In genomic region chr9:136609838-136610311, GRCh38 we compare ENCODE assay signal across 24 cellular contexts. TPM values are rescaled to one million over a fixed set of nuclear protein-coding genes. Genes with fewer than 3 reads are reported as not detected.
DNase-seq lines count a peak whose midpoint lies in the region; ATAC-seq, FAIRE-seq and TF ChIP-seq lines count a peak whose summit lies in the region.
"Had no signal": no experiment of that assay in that cellular context is flagged by ENCODE, and none has a peak within 500 bp of the region (broad histone marks: within the 10 kb centered on the region; RNA-seq: fewer than 3 reads in every experiment).

No MANE protein-coding gene starts in this region.

- peak overlapping the region; percentile 26; the same call in 1 of the 2 replicates for H3K27ac ChIP-seq in BLaER1
- no peak overlapping the region for H3K27ac ChIP-seq in GM12878 (ENCODE audit: control insufficient read depth, insufficient read depth)
- H3K27ac ChIP-seq: esophagus muscularis mucosa, gastrocnemius medialis, lower lobe of right lung, neutrophil had no signal

- CTCF ChIA-PET in GM12878 (lab: Yijun Ruan, JAX), result interaction anchor here (1.1 kb wide), 1 partner anchor 121 kb away, joined by 4 read pairs; no protein-coding TSS in a partner anchor
- CTCF ChIA-PET in activated CD8-positive, alpha-beta T cell treated with anti-CD3 and anti-CD28 coated beads, Interleukin-2, amount 10 ng/mL, durations not matched to agents 7 days and 5 days (lab: Charles Lee), result no interaction called here

- no peak for FAIRE-seq in GM12878 (lab: Jason Lieb, UNC)
- FAIRE-seq: islet of Langerhans, urothelium cell line had no signal

- H3K9me3 Mint-ChIP-seq in activated CD8-positive, alpha-beta T cell treated with anti-CD3 and anti-CD28 coated beads, Interleukin-2, amount 10 ng/mL, durations not matched to agents 7 days and 5 days (ENCODE audit: insufficient read depth), result no peaks in the 10 kb centered on the region
- H3K9me3 Mint-ChIP-seq: CD4-positive, CD25-positive, alpha-beta regulatory T cell; effector memory CD8-positive, alpha-beta T cell had no signal

- H3K4me1 Mint-ChIP-seq in activated CD8-positive, alpha-beta T cell treated with anti-CD3 and anti-CD28 coated beads, Interleukin-2, amount 10 ng/mL, durations not matched to agents 7 days and 5 days (ENCODE audit: low read depth), result no peaks in the 10 kb centered on the region
- H3K4me1 Mint-ChIP-seq: CD4-positive, CD25-positive, alpha-beta regulatory T cell; IgD-negative memory B cell had no signal

- H3K4me2 ChIP-seq in BLaER1, result peak overlapping the region; percentile 74
- H3K4me2 ChIP-seq in GM12878 (ENCODE audit: control insufficient read depth, insufficient read depth), result no peak overlapping the region

- RAD21 ChIA-PET in GM12878 (lab: Charles Lee; ENCODE audit: unreplicated experiment), result interaction anchor here (1.2 kb wide), 1 partner anchor 126 kb away, joined by 3 read pairs; no protein-coding TSS in a partner anchor

- no peak overlapping the region for H3K27ac Mint-ChIP-seq in activated CD8-positive, alpha-beta T cell treated with anti-CD3 and anti-CD28 coated beads, Interleukin-2, amount 10 ng/mL, durations not matched to agents 7 days and 5 days
- H3K27ac Mint-ChIP-seq: CD4-positive, CD25-positive, alpha-beta regulatory T cell; effector memory CD8-positive, alpha-beta T cell; IgD-negative memory B cell had no signal

- BruUV-seq in GM12878 (replicated peaks; lab: Mats Ljungman, UMichigan), result no TSS peak

- H3K4me1 ChIP-seq in BLaER1 (peaks cover 63% of the 10 kb centered on the region), GM12878 (ENCODE audit: control insufficient read depth, insufficient read depth, low read length) (no peaks in the 10 kb centered on the region)
- H3K4me1 ChIP-seq: gastrocnemius medialis had no signal

- TF ChIP-seq POLR2A in GM12878 (IDR thresholded peaks at IDR 0.05; ENCODE audit: low read depth, low read length), result no peak

- ATAC-seq in GM12878 (0 out of 3 replicates have a peak, but pooled peaks have one; percentile 23), HG02981 (IDR thresholded peaks at IDR 0.05; ENCODE audit: unreplicated experiment) (no peak)
- ATAC-seq in activated CD8-positive, alpha-beta T cell treated with anti-CD3 and anti-CD28 coated beads, Interleukin-2, amount 10 ng/mL, durations not matched to agents 7 days and 5 days, result no peak
- ATAC-seq: activated CD4-positive, CD25-positive, alpha-beta regulatory T cell treated with anti-CD3 and anti-CD28 coated beads, Interleukin-2, amount 50 U/mL, for 24 hours; effector memory CD8-positive, alpha-beta T cell; gastrocnemius medialis; lower lobe of right lung had no signal

- intact Hi-C loops in GM12878 (cut with micrococcal nuclease; ENCODE audit: unreplicated experiment), result no loop called here

- H3K27me3 ChIP-seq in BLaER1, result no peaks in the 10 kb centered on the region
- H3K27me3 ChIP-seq in GM12878 (replicated peaks in 1 of 2; ENCODE audit: control insufficient read depth in 2 of 2, insufficient read depth in 2 of 2, low read length in 1 of 2), result no peaks in the 10 kb centered on the region; a peak in 1 of 4 replicates
- H3K27me3 ChIP-seq: neutrophil had no signal

- H2AFZ ChIP-seq in GM12878 (ENCODE audit: control insufficient read depth, low read depth, low read length), result no peak overlapping the region

- no peaks in the 10 kb centered on the region for H3K9me3 ChIP-seq in BLaER1
- H3K9me3 ChIP-seq in GM12878 (replicated peaks; ENCODE audit: control insufficient read depth, insufficient read depth, low read length), result no peaks in the 10 kb centered on the region
- H3K9me3 ChIP-seq: esophagus muscularis mucosa, gastrocnemius medialis, lower lobe of right lung, neutrophil had no signal

- H3K9ac ChIP-seq in BLaER1, result 0 out of 2 replicates have a peak overlapping the region, but pooled peaks have one; percentile 41
- H3K9ac ChIP-seq in GM12878 (ENCODE audit: control insufficient read depth, insufficient read depth, low read length), result no peak overlapping the region

- POLR2A ChIA-PET in GM12878 (lab: Charles Lee), result no interaction called here
- POLR2A ChIA-PET in activated CD8-positive, alpha-beta T cell treated with anti-CD3 and anti-CD28 coated beads, Interleukin-2, amount 10 ng/mL, durations not matched to agents 7 days and 5 days (lab: Charles Lee), result no interaction called here

- H3K4me3 Mint-ChIP-seq in activated CD8-positive, alpha-beta T cell treated with anti-CD3 and anti-CD28 coated beads, Interleukin-2, amount 10 ng/mL, durations not matched to agents 7 days and 5 days, result no peak overlapping the region
- H3K4me3 Mint-ChIP-seq: CD4-positive, CD25-positive, alpha-beta regulatory T cell; effector memory CD8-positive, alpha-beta T cell; IgD-negative memory B cell had no signal

- TF ChIP-seq EP300 in GM12878 (IDR thresholded peaks at IDR 0.05; ENCODE audit: borderline replicate concordance in 1 of 2, control insufficient read depth in 1 of 2, low read depth in 2 of 2, low read length in 2 of 2), result no peak

- peaks cover 2% of the 10 kb centered on the region for H3K27me3 Mint-ChIP-seq in activated CD8-positive, alpha-beta T cell treated with anti-CD3 and anti-CD28 coated beads, Interleukin-2, amount 10 ng/mL, durations not matched to agents 7 days and 5 days (ENCODE audit: low read depth)

- peak; percentile 80 for DNase-seq in DMS79 treated with DMSO at 0.1 percent for 48 hours (lab: John Stamatoyannopoulos, UW)
- DNase-seq in NCI-H2171 (lab: John Stamatoyannopoulos, UW), result peak; percentile 62
- DNase-seq in GM12878 (ENCODE audit: low read depth, low spot score), result no peak
- no peak for DNase-seq in GM20000 (ENCODE audit: low spot score)
- DNase-seq in activated CD8-positive, alpha-beta T cell treated with anti-CD3 and anti-CD28 coated beads, Interleukin-2, amount 10 ng/mL, durations not matched to agents 7 days and 5 days, result no peak
- DNase-seq: activated gamma-delta T cell treated with Interleukin-2 at 50 U/mL for 16 hours; activated T-cell treated with anti-CD3 and anti-CD28 coated beads, Interleukin-2, amount 50 U/mL, for 1 hour; CD4-positive, CD25-positive, alpha-beta regulatory T cell; effector memory CD8-positive, alpha-beta T cell; gastrocnemius medialis; GOT3; hypothalamus; lower lobe of right lung; MM.1S; NCI-H2029; Right ventricle myocardium superior had no signal

- H4K20me1 ChIP-seq in BLaER1 (no peaks in the 10 kb centered on the region), GM12878 (ENCODE audit: control insufficient read depth, insufficient read depth) (no peaks in the 10 kb centered on the region)

- H3K36me3 ChIP-seq in BLaER1 (no peaks in the 10 kb centered on the region), GM12878 (ENCODE audit: control insufficient read depth in 2 of 2, insufficient read depth in 2 of 2, low read length in 1 of 2) (no peaks in the 10 kb centered on the region)
- H3K36me3 ChIP-seq: esophagus muscularis mucosa, gastrocnemius medialis, lower lobe of right lung, neutrophil had no signal

- 51% methylated on average over 16 of the region's 17 CpGs for WGBS in GM12878 (ENCODE audit: insufficient coverage, insufficient replicate concordance, low lambda C conversion rate, missing lambda C conversion rate)

- in situ Hi-C loops in GM12878 (cut with MboI), result no loop called here

- TF ChIP-seq RAD21 in GM12878 (IDR thresholded peaks at IDR 0.05; ENCODE audit: insufficient read depth, low read depth, low read length), result no peak

- H3K4me3 ChIP-seq in BLaER1 (no peak overlapping the region), GM12878 (no peak overlapping the region)
- H3K4me3 ChIP-seq: esophagus muscularis mucosa, gastrocnemius medialis, lower lobe of right lung had no signal

- H3K79me2 ChIP-seq in GM12878 (ENCODE audit: control insufficient read depth, insufficient read depth, low read length), result no peaks in the 10 kb centered on the region

- TF ChIP-seq CTCF in GM12878 (IDR thresholded peaks at IDR 0.05 in 2 of 3, conservative IDR thresholded peaks at IDR 0.05 in 1 of 3; ENCODE audit: control insufficient read depth in 2 of 3, extremely low read depth in 1 of 3, insufficient read depth in 1 of 3, low read depth in 3 of 3, low read length in 3 of 3) (no peak), GM20000 (IDR thresholded peaks at IDR 0.05; ENCODE audit: extremely low read depth, missing control alignments) (no peak)

- SMC1A ChIA-PET in GM12878 (lab: Charles Lee; ENCODE audit: uncharacterized antibody, unreplicated experiment), result no interaction called here

- H3K36me3 Mint-ChIP-seq in activated CD8-positive, alpha-beta T cell treated with anti-CD3 and anti-CD28 coated beads, Interleukin-2, amount 10 ng/mL, durations not matched to agents 7 days and 5 days (ENCODE audit: low read depth), result no peaks in the 10 kb centered on the region
- H3K36me3 Mint-ChIP-seq: CD4-positive, CD25-positive, alpha-beta regulatory T cell; IgD-negative memory B cell had no signal

TF ChIP-seq in GM12878, 131 proteins besides CTCF, POLR2A, EP300 and RAD21 (continues in another document):
- TF ChIP-seq TCF12 (IDR thresholded peaks at IDR 0.05; ENCODE audit: low read depth, low read length) (no peak), POU2F2 (IDR thresholded peaks at IDR 0.05; ENCODE audit: borderline replicate concordance, low read depth, low read length) (no peak)

RNA-seq across cellular contexts. Expression of gene EGFL7, which starts 52.8 kb away (rescaled TPM):
- not detected in 2 replicates for total RNA-seq in GM12878 (2013; cell fraction: nucleolus; rRNA removed)
- total RNA-seq in GM12878 (2014; rRNA removed) (0.06 and 0.16 TPM in 2 replicates), GM12878 (2014; rRNA removed; fragmentation: Illumina TruSeq; extraction: Trizol) (not detected in 2 replicates), GM12878 (2021) (0.46 and 0.64 TPM in 2 replicates)
- not detected for polyA plus RNA-seq in GM12878 (2011; ENCODE audit: low read depth)
- polyA plus RNA-seq in GM12878 (2011; rRNA removed) (0.06 and 0.11 TPM in 2 replicates), GM12878 (2014; fragmentation: Illumina TruSeq; extraction: Trizol) (not detected in 2 replicates), GM12878 (2014; fragmentation: Nextera tagmentation; extraction: Ambion mirVana) (not detected), GM12878 (2014; rRNA removed) (0.27 TPM in 1 of 2 replicates, not detected in the other), GM12878 (2016; fragmentation: Nextera tagmentation; extraction: Ambion mirVana) (under 1 TPM in 1 of 2 experiments, not detected in 1; 0.19 TPM)
- 0.20 and 0.30 TPM in 2 replicates for polyA plus RNA-seq in GM12878 (2011; cell fraction: cytosol; rRNA removed)
- 0.41 and 0.51 TPM in 2 replicates for polyA plus RNA-seq in GM12878 (2011; cell fraction: nucleus; rRNA removed)
- 0.16 and 0.39 TPM in 2 replicates for polyA plus RNA-seq in GM12878 (2012)
- 0.36 TPM in 1 of 2 replicates, not detected in the other for polyA minus RNA-seq in GM12878 (2011; rRNA and poly(A)+ RNA removed)
- polyA minus RNA-seq in GM12878 (2011; cell fraction: cytosol; rRNA and poly(A)+ RNA removed), result 0.94 and 1.2 TPM in 2 replicates
- 0.96 TPM in 1 of 2 replicates, not detected in the other for polyA minus RNA-seq in GM12878 (2011; cell fraction: nucleus; rRNA and poly(A)+ RNA removed)
- 1 to 10 TPM; 1.9 TPM for total RNA-seq in activated CD8-positive, alpha-beta T cell treated with anti-CD3 and anti-CD28 coated beads, Interleukin-2, amount 10 ng/mL, durations not matched to agents 7 days and 5 days
- polyA plus RNA-seq: CD4-positive, CD25-positive, alpha-beta regulatory T cell; IgD-negative memory B cell had no signal

Comparison
In these comparisons a context has a peak if more than half of its experiments do, and no peak if none do; other contexts are left out.
1. DNase-seq: peak in DMS79 treated with DMSO at 0.1 percent for 48 hours (single experiment) and NCI-H2171 (single experiment); none in GM12878 (single experiment), GM20000 (single experiment) and activated CD8-positive, alpha-beta T cell treated with anti-CD3 and anti-CD28 coated beads, Interleukin-2, amount 10 ng/mL, durations not matched to agents 7 days and 5 days (single experiment).